Comparison of ENCODE assay signal across 29 cellular contexts in genomic region chr2:7686016-7686385, GRCh38.
"Had no signal": no experiment of that assay in that cellular context is flagged by ENCODE, and none has a peak within 500 bp of the region (broad histone marks: within the 10 kb centered on the region; RNA-seq: fewer than 3 reads in every experiment).

No MANE protein-coding gene starts in this region.

- ATAC-seq: activated CD4-positive, alpha-beta T cell treated with anti-CD3 and anti-CD28 coated beads for 36 hours; activated CD8-positive, alpha-beta memory T cell treated with anti-CD3 and anti-CD28 coated beads, Interleukin-2, amount 10 ng/mL, durations not matched to agents 7 days and 5 days; activated CD8-positive, alpha-beta T cell treated with anti-CD3 and anti-CD28 coated beads, Interleukin-2, amount 10 ng/mL, durations not matched to agents 7 days and 5 days; effector memory CD8-positive, alpha-beta T cell; esophagus mucosa; heart right ventricle; left lung; lower lobe of right lung; stimulated activated memory B cell treated with anti-CD40 and anti-IgM and Interleukin-4, amounts not matched to agents 10 μg/mL and 1 μg/mL and 100 μg/mL, for 72 hours; stimulated activated naive CD8-positive, alpha-beta T cell treated with anti-CD3 and anti-CD28 coated beads, Interleukin-15, amount 100 ng/mL, for 72 hours had no signal

- H3K27ac ChIP-seq: adrenal gland, heart right ventricle, left lung, lower lobe of right lung, ovary, sigmoid colon, uterus had no signal

- H3K27me3 ChIP-seq: adrenal gland, left lung, ovary, sigmoid colon, uterus had no signal

- H3K9me3 ChIP-seq: adrenal gland, heart right ventricle, left lung, lower lobe of right lung, ovary, sigmoid colon, uterus had no signal

- H3K4me3 ChIP-seq: adrenal gland, heart right ventricle, left lung, lower lobe of right lung, ovary, sigmoid colon, uterus had no signal

- H3K4me1 ChIP-seq: adrenal gland, heart right ventricle, left lung, lower lobe of right lung, sigmoid colon, uterus had no signal

- H3K36me3 ChIP-seq: adrenal gland, heart right ventricle, left lung, lower lobe of right lung, ovary, sigmoid colon, uterus had no signal

- H3K36me3 Mint-ChIP-seq: activated naive CD8-positive, alpha-beta T cell; brain; stimulated activated memory B cell treated with anti-CD40 and anti-IgM and Interleukin-4, amounts not matched to agents 10 μg/mL and 1 μg/mL and 100 μg/mL, for 72 hours; type B pancreatic cell had no signal

- H3K9me3 Mint-ChIP-seq: brain; effector memory CD8-positive, alpha-beta T cell; nephron; stimulated activated memory B cell treated with anti-CD40 and anti-IgM and Interleukin-4, amounts not matched to agents 10 μg/mL and 1 μg/mL and 100 μg/mL, for 72 hours; type B pancreatic cell had no signal

- H3K4me1 Mint-ChIP-seq: brain; stimulated activated memory B cell treated with anti-CD40 and anti-IgM and Interleukin-4, amounts not matched to agents 10 μg/mL and 1 μg/mL and 100 μg/mL, for 72 hours had no signal

- H3K4me3 Mint-ChIP-seq: activated CD4-positive, alpha-beta T cell treated with anti-CD3 and anti-CD28 coated beads for 36 hours; activated CD8-positive, alpha-beta memory T cell treated with anti-CD3 and anti-CD28 coated beads, Interleukin-2, amount 10 ng/mL, durations not matched to agents 7 days and 5 days; activated CD8-positive, alpha-beta T cell treated with anti-CD3 and anti-CD28 coated beads, Interleukin-2, amount 10 ng/mL, durations not matched to agents 7 days and 5 days; activated naive CD8-positive, alpha-beta T cell; brain; effector memory CD8-positive, alpha-beta T cell; nephron; stimulated activated memory B cell treated with anti-CD40 and anti-IgM and Interleukin-4, amounts not matched to agents 10 μg/mL and 1 μg/mL and 100 μg/mL, for 72 hours; stimulated activated naive CD8-positive, alpha-beta T cell treated with anti-CD3 and anti-CD28 coated beads, Interleukin-15, amount 100 ng/mL, for 72 hours; type B pancreatic cell had no signal

- H3K27ac Mint-ChIP-seq: activated CD4-positive, alpha-beta T cell treated with anti-CD3 and anti-CD28 coated beads for 36 hours; activated CD8-positive, alpha-beta memory T cell treated with anti-CD3 and anti-CD28 coated beads, Interleukin-2, amount 10 ng/mL, durations not matched to agents 7 days and 5 days; activated CD8-positive, alpha-beta T cell treated with anti-CD3 and anti-CD28 coated beads, Interleukin-2, amount 10 ng/mL, durations not matched to agents 7 days and 5 days; activated naive CD8-positive, alpha-beta T cell; activated T-helper 2 cell treated with anti-CD3 and anti-CD28 coated beads, Interferon-gamma antibody, Interleukin-2, Interleukin-4, amounts not matched to agents 10 μg/mL and 5 μg/mL and 100 μg/mL, durations not matched to agents 14 hours and 24 hours and 36 hours; brain; effector memory CD8-positive, alpha-beta T cell; nephron; stimulated activated memory B cell treated with anti-CD40 and anti-IgM and Interleukin-4, amounts not matched to agents 10 μg/mL and 1 μg/mL and 100 μg/mL, for 72 hours; type B pancreatic cell had no signal

- DNase-seq: activated CD4-positive, alpha-beta T cell treated with anti-CD3 and anti-CD28 coated beads for 36 hours; activated CD4-positive, CD25-positive, alpha-beta regulatory T cell; activated CD8-positive, alpha-beta memory T cell treated with anti-CD3 and anti-CD28 coated beads, Interleukin-2, amount 10 ng/mL, durations not matched to agents 7 days and 5 days; activated CD8-positive, alpha-beta T cell treated with anti-CD3 and anti-CD28 coated beads, Interleukin-2, amount 10 ng/mL, durations not matched to agents 7 days and 5 days; activated T-cell treated with anti-CD3 and anti-CD28 coated beads, Interleukin-2, amount 50 U/mL, for 48 hours; adrenal gland; aorta; caudate nucleus; cortex of kidney; effector memory CD8-positive, alpha-beta T cell; heart right ventricle; left lung; lower lobe of right lung; ovary; retina; sigmoid colon; small intestine; stimulated activated CD4-positive, alpha-beta T cell treated with anti-CD3 and anti-CD28 coated beads, Interleukin-4, amount 100 ng/mL, for 24 hours; stimulated activated naive CD8-positive, alpha-beta T cell treated with anti-CD3 and anti-CD28 coated beads, Interleukin-15, amount 100 ng/mL, for 72 hours; substantia nigra; uterus had no signal

- H3K27me3 Mint-ChIP-seq: activated CD4-positive, alpha-beta T cell treated with anti-CD3 and anti-CD28 coated beads for 36 hours; activated CD8-positive, alpha-beta memory T cell treated with anti-CD3 and anti-CD28 coated beads, Interleukin-2, amount 10 ng/mL, durations not matched to agents 7 days and 5 days; activated naive CD8-positive, alpha-beta T cell; brain; effector memory CD8-positive, alpha-beta T cell; progenitor cell of endocrine pancreas; stimulated activated memory B cell treated with anti-CD40 and anti-IgM and Interleukin-4, amounts not matched to agents 10 μg/mL and 1 μg/mL and 100 μg/mL, for 72 hours; stimulated activated naive CD8-positive, alpha-beta T cell treated with anti-CD3 and anti-CD28 coated beads, Interleukin-15, amount 100 ng/mL, for 72 hours; type B pancreatic cell had no signal
